ENCODE assay signal across 9 cellular contexts in genomic region chr15:80906159-80906775, GRCh38.
DNase-seq lines count a peak whose midpoint lies in the region; TF ChIP-seq lines count a peak whose summit lies in the region.
"Had no signal": no experiment of that assay in that cellular context is flagged by ENCODE, and none has a peak within 500 bp of the region (broad histone marks: within the 10 kb centered on the region; RNA-seq: fewer than 3 reads in every experiment).

No MANE protein-coding gene starts in this region.

- no peak overlapping the region for H2AFZ ChIP-seq in fibroblast of lung (ENCODE audit: low read length)

- H3K27ac ChIP-seq in fibroblast of lung (ENCODE audit: insufficient read depth, low read length) = no peak overlapping the region
- no peak overlapping the region for H3K27ac ChIP-seq in uterus

- H3K9ac ChIP-seq in fibroblast of lung (ENCODE audit: insufficient read depth, low read length) = no peak overlapping the region

- no peaks in the 10 kb centered on the region for H3K79me2 ChIP-seq in fibroblast of lung (ENCODE audit: control insufficient read depth, insufficient read depth, low read length)

- H3K9me3 ChIP-seq in fibroblast of lung (ENCODE audit: control insufficient read depth, insufficient read depth, low read depth, low read length) = no peaks in the 10 kb centered on the region
- H3K9me3 ChIP-seq in uterus = no peaks in the 10 kb centered on the region

- no peak for TF ChIP-seq POLR2A in uterus (IDR thresholded peaks at IDR 0.05)

- no peaks in the 10 kb centered on the region for H4K20me1 ChIP-seq in fibroblast of lung (ENCODE audit: control insufficient read depth, extremely low read depth, insufficient read depth, low read length)

- DNase-seq in COLO668 (lab: John Stamatoyannopoulos, UW; ENCODE audit: unreplicated experiment) (peak; percentile 89), LoVo (ENCODE audit: low spot score) (peak; percentile 13), NCI-H748 (lab: John Stamatoyannopoulos, UW; ENCODE audit: unreplicated experiment) (peak; percentile 89), fibroblast of lung (ENCODE audit: low read depth in 2 of 2) (peak; percentile 27 to 50), pons (ENCODE audit: low spot score) (no peak), NCI-H446 (lab: John Stamatoyannopoulos, UW) (no peak), nucleus accumbens (lab: John Stamatoyannopoulos, UW) (no peak), uterus (no peak)
- DNase-seq: substantia nigra had no signal

- no peak for TF ChIP-seq CTCF in fibroblast of lung (conservative IDR thresholded peaks at IDR 0.05 in 1 of 2, IDR thresholded peaks at IDR 0.05 in 1 of 2; ENCODE audit: low read depth in 1 of 2, low read length in 2 of 2)
- no peak for TF ChIP-seq CTCF in uterus (IDR thresholded peaks at IDR 0.05)

- H3K36me3 ChIP-seq in fibroblast of lung (ENCODE audit: control insufficient read depth, insufficient read depth, low read length) = peaks cover 21% of the 10 kb centered on the region
- H3K36me3 ChIP-seq in uterus = no peaks in the 10 kb centered on the region

- H3K27me3 ChIP-seq in fibroblast of lung (ENCODE audit: control insufficient read depth, insufficient read depth, low read length) (no peaks in the 10 kb centered on the region), uterus (no peaks in the 10 kb centered on the region)

- no peaks in the 10 kb centered on the region for H3K4me1 ChIP-seq in fibroblast of lung (ENCODE audit: control insufficient read depth, extremely low read depth, insufficient read depth, low read length)
- no peaks in the 10 kb centered on the region for H3K4me1 ChIP-seq in uterus

- H3K4me2 ChIP-seq in fibroblast of lung (ENCODE audit: extremely low read depth, insufficient read depth, low read length) = no peak overlapping the region

- intact Hi-C loops in uterus (cut with DNase I; ENCODE audit: low total_unique reads) = no loop called here

- H3K4me3 ChIP-seq in fibroblast of lung (replicated peaks in 1 of 4; ENCODE audit: control extremely low read depth in 1 of 4, insufficient read depth in 1 of 4, low read depth in 3 of 4, low read length in 4 of 4) = no peak overlapping the region
- H3K4me3 ChIP-seq in uterus = no peak overlapping the region

Comparison
In these comparisons a context has a peak if more than half of its experiments do, and no peak if none do; other contexts are left out.
1. DNase-seq: peak in COLO668 (single experiment), LoVo (single experiment), NCI-H748 (single experiment) and fibroblast of lung (2 of 2); none in pons (single experiment), NCI-H446 (0 of 2), nucleus accumbens (0 of 56) and uterus (0 of 2).